Comparison of ENCODE assay signal across 9 cellular contexts in genomic region chr6:136525586-136526195, GRCh38. TPM values are rescaled to one million over a fixed set of nuclear protein-coding genes. Genes with fewer than 3 reads are reported as not detected.
A peak's percentile ranks its signal among the peaks of the same experiment; 100 is the strongest.
DNase-seq lines count a peak whose midpoint lies in the region; ATAC-seq and FAIRE-seq lines count a peak whose summit lies in the region.
"Had no signal": no experiment of that assay in that cellular context is flagged by ENCODE, and none has a peak within 500 bp of the region (broad histone marks: within the 10 kb centered on the region; RNA-seq: fewer than 3 reads in every experiment).

No MANE protein-coding gene starts in this region.

- no peaks in the 10 kb centered on the region for H3K9me3 ChIP-seq in small intestine (ENCODE audit: control insufficient read depth, low read depth)

- peaks cover 0 to 1% of the 10 kb centered on the region in 2 donors for H3K36me3 ChIP-seq in small intestine (ENCODE audit: control insufficient read depth in 2 of 2, insufficient read depth in 2 of 2, low read length in 2 of 2)

- no peak overlapping the region for H3K27ac ChIP-seq in small intestine (ENCODE audit: low read depth in 1 of 2, low read length in 1 of 2)
- H3K27ac ChIP-seq: parathyroid adenoma had no signal

- H3K4me3 ChIP-seq in small intestine (ENCODE audit: low read depth in 1 of 2, low read length in 2 of 2): no peak overlapping the region

- WGBS in small intestine, 3 donors: 59 to 71% (median 71%) methylated on average over 8 of the region's 8 CpGs

- DNase-seq in DMS53 (lab: John Stamatoyannopoulos, UW): peak; percentile 59
- DNase-seq in DMS53 treated with DMSO at 0.1 percent for 48 hours (lab: John Stamatoyannopoulos, UW; ENCODE audit: unreplicated experiment): no peak
- peak; percentile 42 to 68 for DNase-seq in NCI-H526 (lab: John Stamatoyannopoulos, UW)
- DNase-seq in cerebellar cortex (ENCODE audit: low spot score): peak; percentile 79
- peak in 31 of 56 donors; percentile 2 to 72 (median 37) for DNase-seq in nucleus accumbens (lab: John Stamatoyannopoulos, UW)
- DNase-seq in small intestine: no peak
- no peak for DNase-seq in urothelium cell line (ENCODE audit: low spot score)

- H3K27me3 ChIP-seq in small intestine (ENCODE audit: control insufficient read depth in 2 of 2, insufficient read depth in 2 of 2, low read length in 2 of 2): no peaks in the 10 kb centered on the region

- FAIRE-seq in small intestine (lab: Jason Lieb, UNC) (no peak), urothelium cell line (lab: Jason Lieb, UNC) (no peak)

- ATAC-seq in HG02885 (IDR thresholded peaks at IDR 0.05; ENCODE audit: poor library complexity, unreplicated experiment): no peak

- H3K4me1 ChIP-seq in small intestine (ENCODE audit: control insufficient read depth in 2 of 2, insufficient read depth in 1 of 2, low read depth in 1 of 2, low read length in 1 of 2): peaks cover 0 to 2% of the 10 kb centered on the region in 2 donors

RNA-seq across cellular contexts. Expression of gene MAP7, which starts 24.5 kb away (rescaled TPM):
- polyA plus RNA-seq in small intestine: 10 to 100 TPM; 18.3 to 24.4 (median 18.4) TPM

Comparison
In these comparisons a context has a peak if more than half of its experiments do, and no peak if none do; other contexts are left out.
1. DNase-seq: peak in DMS53 (single experiment), NCI-H526 (2 of 2), cerebellar cortex (single experiment) and nucleus accumbens (31 of 56); none in DMS53 treated with DMSO at 0.1 percent for 48 hours (single experiment), small intestine (single experiment) and urothelium cell line (single experiment).